Comparison of ENCODE assay signal across 29 cellular contexts in genomic region chr2:34372967-34373366, GRCh38.
"Had no signal": no experiment of that assay in that cellular context is flagged by ENCODE, and none has a peak within 500 bp of the region (broad histone marks: within the 10 kb centered on the region; RNA-seq: fewer than 3 reads in every experiment).

No MANE protein-coding gene starts in this region.

- H3K27ac ChIP-seq: stomach, suprapubic skin, testis, thoracic aorta, thyroid gland, tibial artery, tibial nerve, transverse colon, upper lobe of left lung, upper lobe of right lung, uterus, vagina had no signal

- H3K4me3 ChIP-seq: stomach, suprapubic skin, testis, thoracic aorta, thyroid gland, tibial artery, tibial nerve, transverse colon, upper lobe of left lung, upper lobe of right lung, uterus, vagina had no signal

- ATAC-seq: stimulated activated effector memory CD8-positive, alpha-beta T cell treated with anti-CD3 and anti-CD28 coated beads, Interleukin-12 subunit alpha, Interleukin-12 subunit beta, amount 100 ng/mL, for 72 hours; stimulated activated memory B cell treated with anti-CD40 and anti-IgM and Interleukin-4, amounts not matched to agents 10 μg/mL and 1 μg/mL and 100 μg/mL, for 72 hours; stimulated activated naive B cell treated with anti-CD40 and anti-IgM and Interleukin-4, amounts not matched to agents 10 μg/mL and 1 μg/mL and 100 μg/mL, for 72 hours; stimulated activated naive CD8-positive, alpha-beta T cell treated with anti-CD3 and anti-CD28 coated beads, Interleukin-15, amount 100 ng/mL, for 72 hours; stimulated activated naive CD8-positive, alpha-beta T cell treated with anti-CD3 and anti-CD28 coated beads, Interleukin-15, Interleukin-2, amounts not matched to agents 100 U/mL and 50 U/mL, for 24 hours; upper lobe of right lung had no signal

- H3K27me3 ChIP-seq: stomach, suprapubic skin, testis, thyroid gland, tibial artery, tibial nerve, transverse colon, upper lobe of left lung, upper lobe of right lung, uterus, vagina had no signal

- H3K36me3 ChIP-seq: stomach, suprapubic skin, thoracic aorta, thyroid gland, tibial artery, tibial nerve, transverse colon, upper lobe of left lung, upper lobe of right lung, uterus, vagina had no signal

- DNase-seq: stimulated activated CD4-positive, alpha-beta T cell treated with anti-CD3 and anti-CD28 coated beads, Interleukin-2, amount 100 ng/mL, for 48 hours; stimulated activated CD4-positive, alpha-beta T cell treated with anti-CD3 and anti-CD28 coated beads, Interleukin-4, amount 100 ng/mL, for 1 hour; stimulated activated CD4-positive, alpha-beta T cell treated with anti-CD3 and anti-CD28 coated beads, Interleukin-4, amount 100 ng/mL, for 24 hours; stimulated activated CD4-positive, alpha-beta T cell treated with anti-CD3 and anti-CD28 coated beads, Interleukin-4, amount 100 ng/mL, for 4 hours; stimulated activated CD8-positive, alpha-beta memory T cell treated with anti-CD3 and anti-CD28 coated beads, Interleukin-4, amount 100 ng/mL, for 48 hours; stimulated activated naive B cell treated with anti-CD40 and anti-IgM and Interleukin-4, amounts not matched to agents 10 μg/mL and 1 μg/mL and 100 μg/mL, for 72 hours; stimulated activated naive CD4-positive, alpha-beta T cell; stimulated activated naive CD4-positive, alpha-beta T cell treated with Interleukin-2 at 50 U/mL for 16 hours; stimulated activated naive CD8-positive, alpha-beta T cell treated with anti-CD3 and anti-CD28 coated beads, Interleukin-15, amount 100 ng/mL, for 72 hours; stimulated activated naive CD8-positive, alpha-beta T cell treated with anti-CD3 and anti-CD28 coated beads, Interleukin-15, Interleukin-2, amounts not matched to agents 100 U/mL and 50 U/mL, for 24 hours; stomach; substantia nigra; testis; thyroid gland; tibial artery; transverse colon; trophoblast cell; upper lobe of left lung; upper lobe of right lung; uterus had no signal

- H3K36me3 Mint-ChIP-seq: stimulated activated effector memory CD8-positive, alpha-beta T cell treated with anti-CD3 and anti-CD28 coated beads, Interleukin-12 subunit alpha, Interleukin-12 subunit beta, amount 100 ng/mL, for 72 hours; stimulated activated memory B cell treated with anti-CD40 and anti-IgM and Interleukin-4, amounts not matched to agents 10 μg/mL and 1 μg/mL and 100 μg/mL, for 72 hours; stimulated activated naive B cell treated with anti-CD40 and anti-IgM and Interleukin-4, amounts not matched to agents 10 μg/mL and 1 μg/mL and 100 μg/mL, for 72 hours; type B pancreatic cell had no signal

- H3K4me1 ChIP-seq: stomach, suprapubic skin, testis, thyroid gland, tibial artery, tibial nerve, transverse colon, upper lobe of left lung, upper lobe of right lung, uterus, vagina had no signal

- H3K9me3 Mint-ChIP-seq: stimulated activated memory B cell treated with anti-CD40 and anti-IgM and Interleukin-4, amounts not matched to agents 10 μg/mL and 1 μg/mL and 100 μg/mL, for 72 hours; stimulated activated naive CD8-positive, alpha-beta T cell treated with anti-CD3 and anti-CD28 coated beads, Interleukin-15, Interleukin-2, amounts not matched to agents 100 ng/mL and 50 ng/mL, for 24 hours; type B pancreatic cell had no signal

- H3K9me3 ChIP-seq: stomach, suprapubic skin, testis, thoracic aorta, thyroid gland, tibial artery, tibial nerve, transverse colon, upper lobe of left lung, upper lobe of right lung, uterus, vagina had no signal

- H3K27me3 Mint-ChIP-seq: stimulated activated memory B cell treated with anti-CD40 and anti-IgM and Interleukin-4, amounts not matched to agents 10 μg/mL and 1 μg/mL and 100 μg/mL, for 72 hours; stimulated activated naive B cell treated with anti-CD40 and anti-IgM and Interleukin-4, amounts not matched to agents 10 μg/mL and 1 μg/mL and 100 μg/mL, for 72 hours; stimulated activated naive CD8-positive, alpha-beta T cell treated with anti-CD3 and anti-CD28 coated beads, Interleukin-15, amount 100 ng/mL, for 72 hours; stimulated activated naive CD8-positive, alpha-beta T cell treated with anti-CD3 and anti-CD28 coated beads, Interleukin-15, Interleukin-2, amounts not matched to agents 100 ng/mL and 50 ng/mL, for 24 hours; type B pancreatic cell had no signal

- FAIRE-seq: urothelium cell line had no signal

- H3K4me3 Mint-ChIP-seq: stimulated activated effector memory CD8-positive, alpha-beta T cell treated with anti-CD3 and anti-CD28 coated beads, Interleukin-12 subunit alpha, Interleukin-12 subunit beta, amount 100 ng/mL, for 72 hours; stimulated activated memory B cell treated with anti-CD40 and anti-IgM and Interleukin-4, amounts not matched to agents 10 μg/mL and 1 μg/mL and 100 μg/mL, for 72 hours; stimulated activated naive B cell treated with anti-CD40 and anti-IgM and Interleukin-4, amounts not matched to agents 10 μg/mL and 1 μg/mL and 100 μg/mL, for 72 hours; stimulated activated naive CD8-positive, alpha-beta T cell treated with anti-CD3 and anti-CD28 coated beads, Interleukin-15, amount 100 ng/mL, for 72 hours; stimulated activated naive CD8-positive, alpha-beta T cell treated with anti-CD3 and anti-CD28 coated beads, Interleukin-15, Interleukin-2, amounts not matched to agents 100 ng/mL and 50 ng/mL, for 24 hours; type B pancreatic cell had no signal

- H3K4me1 Mint-ChIP-seq: stimulated activated effector memory CD8-positive, alpha-beta T cell treated with anti-CD3 and anti-CD28 coated beads, Interleukin-12 subunit alpha, Interleukin-12 subunit beta, amount 100 ng/mL, for 72 hours; stimulated activated memory B cell treated with anti-CD40 and anti-IgM and Interleukin-4, amounts not matched to agents 10 μg/mL and 1 μg/mL and 100 μg/mL, for 72 hours; stimulated activated naive B cell treated with anti-CD40 and anti-IgM and Interleukin-4, amounts not matched to agents 10 μg/mL and 1 μg/mL and 100 μg/mL, for 72 hours; stimulated activated naive CD8-positive, alpha-beta T cell treated with anti-CD3 and anti-CD28 coated beads, Interleukin-15, amount 100 ng/mL, for 72 hours had no signal

- H3K27ac Mint-ChIP-seq: stimulated activated effector memory CD8-positive, alpha-beta T cell treated with anti-CD3 and anti-CD28 coated beads, Interleukin-12 subunit alpha, Interleukin-12 subunit beta, amount 100 ng/mL, for 72 hours; stimulated activated memory B cell treated with anti-CD40 and anti-IgM and Interleukin-4, amounts not matched to agents 10 μg/mL and 1 μg/mL and 100 μg/mL, for 72 hours; stimulated activated naive B cell treated with anti-CD40 and anti-IgM and Interleukin-4, amounts not matched to agents 10 μg/mL and 1 μg/mL and 100 μg/mL, for 72 hours; stimulated activated naive CD8-positive, alpha-beta T cell treated with anti-CD3 and anti-CD28 coated beads, Interleukin-15, amount 100 ng/mL, for 72 hours; stimulated activated naive CD8-positive, alpha-beta T cell treated with anti-CD3 and anti-CD28 coated beads, Interleukin-15, Interleukin-2, amounts not matched to agents 100 ng/mL and 50 ng/mL, for 24 hours; type B pancreatic cell had no signal
